In the genomic region with DNA sequence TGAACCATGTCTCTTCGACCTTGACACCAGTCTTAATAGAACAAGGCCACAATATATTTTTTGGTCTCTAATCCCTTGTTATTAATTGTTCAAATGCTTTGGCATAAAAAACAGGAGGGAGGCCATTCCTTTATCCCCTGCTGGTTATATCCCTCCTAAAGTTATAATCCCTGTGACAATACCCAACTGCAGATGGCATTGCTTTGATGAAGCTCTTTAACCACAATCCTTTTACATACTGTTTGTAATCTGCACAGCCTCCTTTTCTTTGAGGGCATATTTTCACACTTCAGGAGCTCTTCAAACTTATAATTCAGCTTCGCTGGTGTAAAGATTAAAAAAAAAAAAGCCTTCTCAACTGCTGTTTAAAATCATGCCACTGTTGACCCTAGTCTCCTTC, we compare ENCODE assay signal across 19 cellular contexts.
"Had no signal": no experiment of that assay in that cellular context is flagged by ENCODE, and none has a peak within 500 bp of the region (broad histone marks: within the 10 kb centered on the region; RNA-seq: fewer than 3 reads in every experiment).

No MANE protein-coding gene starts in this region.

- H3K9me3 ChIP-seq: lower lobe of right lung, testis, tibial nerve, upper lobe of right lung, vagina had no signal

- H3K4me1 ChIP-seq: lower lobe of right lung, parathyroid adenoma, spleen, testis, tibial nerve, upper lobe of right lung, vagina had no signal

- ATAC-seq: esophagus mucosa; left lobe of liver; lower lobe of right lung; sciatic nerve; stimulated activated memory B cell treated with anti-CD40 and anti-IgM and Interleukin-4, amounts not matched to agents 10 μg/mL and 1 μg/mL and 100 μg/mL, for 72 hours; upper lobe of right lung had no signal

- H3K4me3 ChIP-seq: lower lobe of right lung, spleen, testis, tibial nerve, upper lobe of right lung, vagina had no signal

- H3K9ac ChIP-seq: parathyroid adenoma had no signal

- DNase-seq: effector memory CD4-positive, alpha-beta T cell; islet precursor cell; lower lobe of right lung; midbrain; naive B cell; occipital lobe; spleen; stimulated activated CD4-positive, alpha-beta T cell treated with anti-CD3 and anti-CD28 coated beads, Interleukin-15, amount 100 ng/mL, for 24 hours; stimulated activated CD4-positive, alpha-beta T cell treated with anti-CD3 and anti-CD28 coated beads, Interleukin-1b, Interleukin-23, amount 100 ng/mL, for 48 hours; stimulated activated CD4-positive, alpha-beta T cell treated with anti-CD3 and anti-CD28 coated beads, Interleukin-4, amount 100 ng/mL, for 24 hours; testis; upper lobe of right lung had no signal

- H3K79me2 ChIP-seq: parathyroid adenoma had no signal

- H2AFZ ChIP-seq: parathyroid adenoma had no signal

- H3K36me3 ChIP-seq: lower lobe of right lung, spleen, tibial nerve, upper lobe of right lung, vagina had no signal

- H3K27me3 ChIP-seq: spleen, testis, tibial nerve, upper lobe of right lung, vagina had no signal

- H3K27ac ChIP-seq: lower lobe of right lung, parathyroid adenoma, spleen, testis, tibial nerve, upper lobe of right lung, vagina had no signal
